ENCODE assay signal across 18 cellular contexts in the genomic region with DNA sequence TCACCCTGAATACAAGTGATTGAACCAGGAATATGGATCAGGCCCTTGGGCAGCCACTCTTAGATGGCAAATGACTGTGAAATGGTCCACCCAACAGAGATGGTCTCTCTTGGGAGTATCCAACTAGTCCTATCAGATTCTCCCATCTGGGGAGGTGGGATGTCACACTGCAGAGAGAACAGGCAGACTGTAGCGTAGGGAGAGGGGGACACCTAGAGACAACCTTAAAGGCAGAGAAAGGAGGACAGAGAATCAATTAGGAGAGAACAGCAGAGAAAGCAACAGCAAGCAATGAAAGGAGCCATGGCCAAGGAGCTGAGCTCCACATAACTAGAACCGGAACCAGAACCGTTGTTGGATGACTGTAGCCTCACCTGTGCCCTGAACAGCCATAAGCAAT. TPM values are rescaled to one million over a fixed set of nuclear protein-coding genes. Genes with fewer than 3 reads are reported as not detected.
DNase-seq lines count a peak whose midpoint lies in the region; ATAC-seq and TF ChIP-seq lines count a peak whose summit lies in the region.
"Had no signal": no experiment of that assay in that cellular context is flagged by ENCODE, and none has a peak within 500 bp of the region (broad histone marks: within the 10 kb centered on the region; RNA-seq: fewer than 3 reads in every experiment).

No MANE protein-coding gene starts in this region.

- no peak overlapping the region for H2BK120ac ChIP-seq in mesenchymal stem cell (ENCODE audit: low read depth, low read length)

- no peak overlapping the region for H2BK12ac ChIP-seq in mesenchymal stem cell (ENCODE audit: low read length in 2 of 2)

- no peak overlapping the region for H3K9ac ChIP-seq in mesenchymal stem cell (ENCODE audit: low read length)

- H3K9me3 ChIP-seq in heart right ventricle (no peaks in the 10 kb centered on the region), body of pancreas (no peaks in the 10 kb centered on the region), mesenchymal stem cell (ENCODE audit: control insufficient read depth, low read length) (no peaks in the 10 kb centered on the region)
- H3K9me3 ChIP-seq: BE2C, spleen, transverse colon had no signal

- no peak overlapping the region for H3K14ac ChIP-seq in mesenchymal stem cell (ENCODE audit: low read length in 2 of 2)

- H3K4me2 ChIP-seq in mesenchymal stem cell (ENCODE audit: low read length, poor library complexity, severe bottlenecking) = no peak overlapping the region

- no peak overlapping the region for H2AFZ ChIP-seq in mesenchymal stem cell (ENCODE audit: low read depth, low read length)

- H3K79me1 ChIP-seq in mesenchymal stem cell (replicated peaks; ENCODE audit: low read length, poor library complexity, severe bottlenecking) = peaks cover 3% of the 10 kb centered on the region

- no peak overlapping the region for H3K18ac ChIP-seq in mesenchymal stem cell (ENCODE audit: low read depth in 1 of 2, low read length in 2 of 2)

- TF ChIP-seq CTCF in heart right ventricle (IDR thresholded peaks at IDR 0.05) (no peak), body of pancreas (IDR thresholded peaks at IDR 0.05) (no peak)

- no peak overlapping the region for H3K4ac ChIP-seq in mesenchymal stem cell (ENCODE audit: low read depth in 1 of 2, low read length in 2 of 2)

- H3K4me3 ChIP-seq in heart right ventricle (no peak overlapping the region), body of pancreas (no peak overlapping the region), mesenchymal stem cell (ENCODE audit: insufficient read depth in 1 of 2, low read depth in 1 of 2, low read length in 2 of 2) (no peak overlapping the region)
- H3K4me3 ChIP-seq: spleen, transverse colon had no signal

- no peak overlapping the region for H2BK15ac ChIP-seq in mesenchymal stem cell (ENCODE audit: low read depth, poor library complexity, severe bottlenecking)

- intact Hi-C loops in heart right ventricle (cut with DNase I) (no loop called here), left cardiac atrium (cut with DNase I) (no loop called here), body of pancreas (cut with DNase I) (no loop called here), sciatic nerve (cut with DNase I) (loop anchor here (10.0 kb wide), 1 partner anchor 940 kb away; no protein-coding TSS in a partner anchor)

- no peak overlapping the region for H2BK5ac ChIP-seq in mesenchymal stem cell (ENCODE audit: low read depth, low read length, poor library complexity, severe bottlenecking)

- H3K4me1 ChIP-seq in heart right ventricle = peaks cover 0 to 70% (median 30%) of the 10 kb centered on the region in 9 donors
- H3K4me1 ChIP-seq in body of pancreas = peaks cover 31% of the 10 kb centered on the region
- peaks cover 17% of the 10 kb centered on the region for H3K4me1 ChIP-seq in mesenchymal stem cell (ENCODE audit: control insufficient read depth, insufficient read depth, low read depth, low read length)
- H3K4me1 ChIP-seq: BE2C, spleen had no signal

- no peaks in the 10 kb centered on the region for H3K36me3 ChIP-seq in heart right ventricle
- no peaks in the 10 kb centered on the region for H3K36me3 ChIP-seq in body of pancreas (replicated peaks in 1 of 2; ENCODE audit: insufficient read depth in 1 of 2, low read depth in 2 of 2)
- H3K36me3 ChIP-seq in mesenchymal stem cell (ENCODE audit: control insufficient read depth in 1 of 2, insufficient read depth in 2 of 2, low read depth in 1 of 2, low read length in 2 of 2) = no peaks in the 10 kb centered on the region
- H3K36me3 ChIP-seq: BE2C, spleen, transverse colon had no signal

- ATAC-seq in heart right ventricle (no peak), left cardiac atrium (no peak), body of pancreas (no peak), sciatic nerve (no peak)
- ATAC-seq: activated naive CD4-positive, alpha-beta T cell treated with anti-CD3 and anti-CD28 coated beads, Interleukin-2, amount 50 U/mL, for 72 hours had no signal

- H2AK5ac ChIP-seq in mesenchymal stem cell (ENCODE audit: low read length, severe bottlenecking) = peak overlapping the region; percentile 83

- no peak for TF ChIP-seq POLR2A in body of pancreas (IDR thresholded peaks at IDR 0.05)

- no peak overlapping the region for H4K8ac ChIP-seq in mesenchymal stem cell (ENCODE audit: low read length)

- H3K27ac ChIP-seq in heart right ventricle = peak overlapping the region in 9 of 10 donors; percentile 48 to 88 (median 80)
- H3K27ac ChIP-seq in body of pancreas = peak overlapping the region in 3 of 4 donors; percentile 62 to 81 (median 81)
- H3K27ac ChIP-seq in mesenchymal stem cell (ENCODE audit: low read length, poor library complexity, severe bottlenecking) = no peak overlapping the region
- peak overlapping the region; percentile 98 for H3K27ac ChIP-seq in temporal lobe (ENCODE audit: low read depth, low read length)
- H3K27ac ChIP-seq: spleen had no signal

- H3K27me3 ChIP-seq in heart right ventricle (no peaks in the 10 kb centered on the region), body of pancreas (no peaks in the 10 kb centered on the region), mesenchymal stem cell (ENCODE audit: control insufficient read depth in 1 of 2, insufficient read depth in 1 of 2, low read length in 2 of 2) (no peaks in the 10 kb centered on the region)
- H3K27me3 ChIP-seq: BE2C, spleen, transverse colon had no signal

- H4K91ac ChIP-seq in mesenchymal stem cell (ENCODE audit: low read length) = no peak overlapping the region

- no peak overlapping the region for H3K23ac ChIP-seq in mesenchymal stem cell (ENCODE audit: low read length in 2 of 2)

- DNase-seq in heart right ventricle (no peak), left cardiac atrium (no peak), body of pancreas (no peak), mesenchymal stem cell (no peak), Ammon's horn (ENCODE audit: low spot score) (no peak), DMS79 treated with DMSO at 0.1 percent for 48 hours (lab: John Stamatoyannopoulos, UW) (no peak), sciatic nerve (ENCODE audit: low spot score) (no peak)
- DNase-seq: 8988T; activated CD4-positive, alpha-beta T cell treated with anti-CD3 and anti-CD28 coated beads for 4 hours; BE2C; NCI-H1092 treated with DMSO at 0.1 percent for 48 hours; NCI-H2029 treated with DMSO at 0.1 percent for 48 hours; spleen; stimulated activated CD4-positive, alpha-beta T cell treated with anti-CD3 and anti-CD28 coated beads, Interleukin-4, amount 100 ng/mL, for 1 hour; stimulated activated naive CD4-positive, alpha-beta T cell treated with Interleukin-2 at 50 U/mL for 16 hours; transverse colon had no signal

- WGBS in heart right ventricle, 2 donors = 97 to 100% methylated on average over 3 of the region's 3 CpGs
- 89 to 100% methylated on average over 3 of the region's 3 CpGs for WGBS in body of pancreas, 2 donors
- WGBS in mesenchymal stem cell = 99% methylated on average over 3 of the region's 3 CpGs

RNA-seq across cellular contexts. Expression of a gene that starts 37.2 kb away (rescaled TPM):
- total RNA-seq in heart right ventricle (10 to 100 TPM in 2 of 10 donors, 1 to 10 TPM in 8; 5.5 to 11.7 (median 7.4) TPM), left cardiac atrium (1 to 10 TPM; 4.3 to 6.6 TPM), body of pancreas (10 to 100 TPM; 10.9 to 52.7 TPM), temporal lobe (6.4 TPM), sciatic nerve (24.5 TPM)
- 1 to 10 TPM; 7.3 to 9.8 TPM for polyA plus RNA-seq in heart right ventricle
- 17.2 TPM for polyA plus RNA-seq in mesenchymal stem cell (2013, experiment 1 of 2)
- polyA plus RNA-seq in mesenchymal stem cell (2013, experiment 2 of 2) = 16.6 TPM

RNA-seq across cellular contexts. Expression of a gene that starts 37.2 kb away (rescaled TPM):
- total RNA-seq in heart right ventricle (10 to 100 TPM in 1 of 10 donors, 1 to 10 TPM in 9; 4.5 to 10.2 (median 6.5) TPM), left cardiac atrium (1 to 10 TPM; 8.5 to 9.1 TPM), body of pancreas (10 to 100 TPM in 1 of 2 donors, 1 to 10 TPM in 1; 8.6 to 12.2 TPM), temporal lobe (18.9 TPM), sciatic nerve (19.2 TPM)
- polyA plus RNA-seq in heart right ventricle = 10 to 100 TPM in 1 of 2 donors, 1 to 10 TPM in 1; 6.5 to 25.7 TPM
- polyA plus RNA-seq in mesenchymal stem cell (2013, experiment 1 of 2) = 49.1 TPM
- polyA plus RNA-seq in mesenchymal stem cell (2013, experiment 2 of 2) = 47.9 TPM
